Comparison of ENCODE assay signal across 27 cellular contexts in the genomic region with DNA sequence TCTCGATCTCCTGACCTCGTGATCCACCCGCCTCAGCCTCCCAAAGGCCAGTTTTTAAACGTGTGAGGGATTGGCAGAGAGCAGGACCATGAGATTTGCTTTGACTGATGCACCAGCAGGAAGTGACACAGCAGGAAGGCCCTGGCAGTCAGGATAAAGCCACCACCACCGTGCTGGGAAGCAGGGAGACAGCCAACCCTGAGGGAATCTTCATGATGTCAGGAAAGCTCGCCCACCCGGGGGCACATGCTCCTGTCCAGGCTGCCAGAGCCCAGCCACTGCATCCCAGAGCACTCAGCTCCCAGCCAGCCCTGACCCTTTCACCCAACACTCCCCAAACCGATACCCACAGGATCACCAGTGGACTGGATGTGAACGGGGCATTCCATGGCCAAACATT.
"Had no signal": no experiment of that assay in that cellular context is flagged by ENCODE, and none has a peak within 500 bp of the region (broad histone marks: within the 10 kb centered on the region; RNA-seq: fewer than 3 reads in every experiment).

No MANE protein-coding gene starts in this region.

- H3K9me3 ChIP-seq: body of pancreas, breast epithelium, SJSA1, SK-N-SH had no signal

- H3K9ac ChIP-seq: SK-N-SH had no signal

- H3K4me3 ChIP-seq: body of pancreas, breast epithelium, SJSA1 had no signal

- H3K36me3 ChIP-seq: breast epithelium had no signal

- DNase-seq: activated B cell treated with CpG ODN at 0.5 μM for 24 hours; activated CD4-positive, alpha-beta T cell treated with anti-CD3 and anti-CD28 coated beads for 4 hours; activated CD4-positive, CD25-positive, alpha-beta regulatory T cell treated with anti-CD3 and anti-CD28 coated beads, Interleukin-2, amount 50 U/mL, for 72 hours; activated CD8-positive, alpha-beta T cell treated with anti-CD3 and anti-CD28 coated beads, Interleukin-2, amount 10 ng/mL, durations not matched to agents 7 days and 5 days; activated gamma-delta T cell; activated naive CD4-positive, alpha-beta T cell treated with Interleukin-2 at 50 U/mL for 16 hours; activated naive CD8-positive, alpha-beta T cell treated with anti-CD3 and anti-CD28 coated beads, Interleukin-2, amount 10 ng/mL, durations not matched to agents 7 days and 5 days; activated T-cell treated with anti-CD3 and anti-CD28 coated beads, Interleukin-2, amount 50 U/mL, for 24 hours; amygdala; body of pancreas; Karpas-422; NCI-H1105 treated with DMSO at 0.1 percent for 48 hours; NCI-H1436; NCI-H1694; NCI-H1930; NCI-H2081 treated with DMSO at 0.1 percent for 48 hours; NCI-H345; NCI-H524 treated with DMSO at 0.1 percent for 48 hours; SHP77 treated with DMSO at 0.1 percent for 48 hours; SK-N-SH had no signal

- H3K27me3 ChIP-seq: body of pancreas, breast epithelium, SJSA1 had no signal

- H3K27ac ChIP-seq: body of pancreas, breast epithelium, SJSA1, VCaP had no signal

- H3K4me3 Mint-ChIP-seq: activated B cell treated with CpG ODN at 0.5 μM for 24 hours; activated CD8-positive, alpha-beta T cell treated with anti-CD3 and anti-CD28 coated beads, Interleukin-2, amount 10 ng/mL, durations not matched to agents 7 days and 5 days; activated naive CD4-positive, alpha-beta T cell treated with anti-CD3 and anti-CD28 coated beads, Interleukin-2, amount 50 U/mL, for 24 hours; activated naive CD8-positive, alpha-beta T cell treated with anti-CD3 and anti-CD28 coated beads, Interleukin-2, amount 10 ng/mL, durations not matched to agents 7 days and 5 days; activated T-cell treated with anti-CD3 and anti-CD28 coated beads, Interleukin-2, amount 50 U/mL, for 24 hours; T-helper 1 cell treated with Interleukin-12 subunit alpha and Interleukin-12 subunit beta and Interleukin-4 antibody, amounts not matched to agents 30 μg/mL and 1 μg/mL, for 36 hours; T-helper 2 cell treated with Interferon-gamma antibody and Interleukin-4, amounts not matched to agents 5 μg/mL and 100 μg/mL, for 36 hours had no signal

- H3K27ac Mint-ChIP-seq: activated B cell treated with CpG ODN at 0.5 μM for 24 hours; activated CD8-positive, alpha-beta T cell treated with anti-CD3 and anti-CD28 coated beads, Interleukin-2, amount 10 ng/mL, durations not matched to agents 7 days and 5 days; activated naive CD4-positive, alpha-beta T cell treated with anti-CD3 and anti-CD28 coated beads, Interleukin-2, amount 50 U/mL, for 24 hours; activated T-cell treated with anti-CD3 and anti-CD28 coated beads, Interleukin-2, amount 50 U/mL, for 24 hours; activated T-helper 2 cell treated with anti-CD3 and anti-CD28 coated beads, Interferon-gamma antibody, Interleukin-2, Interleukin-4, amounts not matched to agents 10 μg/mL and 5 μg/mL and 100 μg/mL, durations not matched to agents 14 hours and 24 hours and 36 hours; T-helper 1 cell treated with Interleukin-12 subunit alpha and Interleukin-12 subunit beta and Interleukin-4 antibody, amounts not matched to agents 30 μg/mL and 1 μg/mL, for 36 hours had no signal

- H3K36me3 Mint-ChIP-seq: activated naive CD4-positive, alpha-beta T cell treated with anti-CD3 and anti-CD28 coated beads, Interleukin-2, amount 50 U/mL, for 24 hours had no signal

- H3K9me3 Mint-ChIP-seq: activated B cell treated with CpG ODN at 0.5 μM for 24 hours; activated naive CD4-positive, alpha-beta T cell treated with anti-CD3 and anti-CD28 coated beads, Interleukin-2, amount 50 U/mL, for 24 hours; activated naive CD8-positive, alpha-beta T cell treated with anti-CD3 and anti-CD28 coated beads, Interleukin-2, amount 10 ng/mL, durations not matched to agents 7 days and 5 days; activated T-cell treated with anti-CD3 and anti-CD28 coated beads, Interleukin-2, amount 50 U/mL, for 24 hours; activated T-helper 2 cell treated with anti-CD3 and anti-CD28 coated beads, Interferon-gamma antibody, Interleukin-2, Interleukin-4, amounts not matched to agents 10 μg/mL and 5 μg/mL and 100 μg/mL, durations not matched to agents 14 hours and 24 hours and 36 hours; T-helper 1 cell treated with Interleukin-12 subunit alpha and Interleukin-12 subunit beta and Interleukin-4 antibody, amounts not matched to agents 30 μg/mL and 1 μg/mL, for 36 hours had no signal

- H3K27me3 Mint-ChIP-seq: activated B cell treated with CpG ODN at 0.5 μM for 24 hours; activated naive CD4-positive, alpha-beta T cell treated with anti-CD3 and anti-CD28 coated beads, Interleukin-2, amount 50 U/mL, for 24 hours; activated naive CD8-positive, alpha-beta T cell treated with anti-CD3 and anti-CD28 coated beads, Interleukin-2, amount 10 ng/mL, durations not matched to agents 7 days and 5 days; activated T-cell treated with anti-CD3 and anti-CD28 coated beads, Interleukin-2, amount 50 U/mL, for 24 hours had no signal

- H3K4me2 ChIP-seq: SK-N-SH had no signal
